18 cellular contexts compared by ENCODE assay signal in the genomic region with DNA sequence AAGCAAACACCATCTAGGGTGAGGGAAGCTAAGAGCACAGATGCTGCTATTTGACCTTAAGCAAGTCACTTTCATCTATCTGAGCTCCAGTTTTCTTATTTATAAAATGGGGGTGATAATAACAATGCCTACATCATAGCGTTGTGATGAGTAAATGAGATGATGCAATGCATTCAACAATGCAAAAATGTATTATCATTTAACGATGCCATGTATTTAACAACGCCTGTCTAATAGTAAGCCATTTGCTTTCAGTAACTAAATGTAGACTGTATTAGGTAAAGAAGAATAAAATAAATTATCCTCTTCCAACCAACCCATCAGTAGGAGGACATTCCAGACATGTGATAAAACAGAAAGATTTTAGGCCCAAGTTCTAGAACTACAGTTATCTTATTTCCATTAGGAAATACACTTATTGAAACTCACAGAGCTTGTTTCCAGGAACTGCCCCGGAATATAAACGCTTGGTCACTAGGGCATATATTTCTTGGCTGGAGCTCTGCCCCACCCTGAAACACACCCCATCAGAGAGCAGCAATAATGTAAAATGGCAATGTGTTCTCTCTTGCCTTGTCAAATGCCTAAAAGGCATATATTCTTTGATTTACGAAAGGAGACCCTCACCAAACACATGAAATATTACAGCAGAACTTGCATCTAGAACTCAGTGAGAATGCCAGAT.
DNase-seq lines count a peak whose midpoint lies in the region; ATAC-seq, FAIRE-seq and TF ChIP-seq lines count a peak whose summit lies in the region.
"Had no signal": no experiment of that assay in that cellular context is flagged by ENCODE, and none has a peak within 500 bp of the region (broad histone marks: within the 10 kb centered on the region; RNA-seq: fewer than 3 reads in every experiment).

No MANE protein-coding gene starts in this region.

- in situ Hi-C loops in HepG2 (cut with HindIII; ENCODE audit: extremely low pct_ligation_motif_present, low pct_unique_long_range_greater_than_20kb), result no loop called here

- TF ChIP-seq EP300 in HepG2 (IDR thresholded peaks at IDR 0.05; ENCODE audit: low read depth in 2 of 2, low read length in 2 of 2) (no peak), HepG2 (CRISPR knock-in tag; IDR thresholded peaks at IDR 0.05; ENCODE audit: borderline replicate concordance) (no peak)

- H3K9ac ChIP-seq in HepG2 (ENCODE audit: insufficient read depth, low read depth, low read length), result no peak overlapping the region
- no peak overlapping the region for H3K9ac ChIP-seq in endodermal cell (ENCODE audit: extremely low read depth, low read length, poor library complexity, severe bottlenecking)
- H3K9ac ChIP-seq in smooth muscle cell (ENCODE audit: low read depth), result no peak overlapping the region

- H2AFZ ChIP-seq in HepG2 (ENCODE audit: low read length), result no peak overlapping the region
- H2AFZ ChIP-seq in smooth muscle cell (ENCODE audit: low read depth), result no peak overlapping the region

- TF ChIP-seq RAD21 in HepG2 (CRISPR knock-in tag; IDR thresholded peaks at IDR 0.05), result no peak

- H4K20me1 ChIP-seq in HepG2 (ENCODE audit: insufficient read depth, low read length), result no peaks in the 10 kb centered on the region
- no peaks in the 10 kb centered on the region for H4K20me1 ChIP-seq in smooth muscle cell (ENCODE audit: low read depth)

- POLR2A ChIA-PET in HepG2 (lab: Yijun Ruan, JAX), result no interaction called here

- no peak overlapping the region for H3K27ac Mint-ChIP-seq in endodermal cell
- H3K27ac Mint-ChIP-seq: CD4-positive, alpha-beta memory T cell had no signal

- no peak for TF ChIP-seq CTCF in HepG2 (CRISPR knock-in tag; IDR thresholded peaks at IDR 0.05)
- no peak for TF ChIP-seq CTCF in right lobe of liver (IDR thresholded peaks at IDR 0.05)
- TF ChIP-seq CTCF in endodermal cell (conservative IDR thresholded peaks at IDR 0.05), result no peak
- no peak for TF ChIP-seq CTCF in omental fat pad (IDR thresholded peaks at IDR 0.05)
- TF ChIP-seq CTCF in smooth muscle cell (IDR thresholded peaks at IDR 0.05; ENCODE audit: borderline replicate concordance, insufficient read depth, poor library complexity, severe bottlenecking), result no peak

- CTCF ChIA-PET in HepG2 (lab: Yijun Ruan, JAX; ENCODE audit: low intra/inter-chr PET ratio, low total read pairs), result no interaction called here

- peaks cover 15% of the 10 kb centered on the region for H3K4me1 ChIP-seq in HepG2 (ENCODE audit: insufficient read depth, low read length)
- peaks cover 0 to 5% (median 0%) of the 10 kb centered on the region in 4 donors for H3K4me1 ChIP-seq in right lobe of liver
- peaks cover 20% of the 10 kb centered on the region for H3K4me1 ChIP-seq in endodermal cell (ENCODE audit: control insufficient read depth, insufficient read depth, low read length)
- H3K4me1 ChIP-seq in smooth muscle cell (ENCODE audit: low read depth), result peaks cover 8% of the 10 kb centered on the region

- peaks cover 6% of the 10 kb centered on the region for H3K36me3 Mint-ChIP-seq in endodermal cell (ENCODE audit: low read depth)
- H3K36me3 Mint-ChIP-seq: CD4-positive, alpha-beta memory T cell had no signal

- TF ChIP-seq POLR2A in HepG2 (IDR thresholded peaks at IDR 0.05; ENCODE audit: insufficient read depth in 1 of 2, low read depth in 2 of 2, low read length in 2 of 2) (no peak), right lobe of liver (IDR thresholded peaks at IDR 0.05) (no peak)

- H3K27me3 ChIP-seq in HepG2 (ENCODE audit: control insufficient read depth in 1 of 2, insufficient read depth in 2 of 2, low read length in 2 of 2), result no peaks in the 10 kb centered on the region
- H3K27me3 ChIP-seq in right lobe of liver, result no peaks in the 10 kb centered on the region
- H3K27me3 ChIP-seq in endodermal cell (ENCODE audit: control insufficient read depth, insufficient read depth, low read length, poor library complexity, severe bottlenecking), result no peaks in the 10 kb centered on the region
- H3K27me3 ChIP-seq in smooth muscle cell (ENCODE audit: low read depth), result no peaks in the 10 kb centered on the region

- H3K9me3 ChIP-seq in HepG2 (ENCODE audit: low read length), result no peaks in the 10 kb centered on the region
- H3K9me3 ChIP-seq in right lobe of liver, result no peaks in the 10 kb centered on the region
- H3K9me3 ChIP-seq in endodermal cell (ENCODE audit: control insufficient read depth, low read length), result peaks cover 24% of the 10 kb centered on the region
- no peaks in the 10 kb centered on the region for H3K9me3 ChIP-seq in smooth muscle cell (replicated peaks; ENCODE audit: low read depth)

- no peaks in the 10 kb centered on the region for H3F3A ChIP-seq in smooth muscle cell (ENCODE audit: low read depth)

- peaks cover 65% of the 10 kb centered on the region for H3K9me3 Mint-ChIP-seq in endodermal cell
- H3K9me3 Mint-ChIP-seq: CD4-positive, alpha-beta memory T cell had no signal

- H3K27me3 Mint-ChIP-seq in endodermal cell (ENCODE audit: insufficient read depth), result no peaks in the 10 kb centered on the region

- BruUV-seq in HepG2 (replicated peaks; lab: Mats Ljungman, UMichigan), result no TSS peak

- H3K79me2 ChIP-seq in HepG2 (ENCODE audit: insufficient read depth, low read length), result no peaks in the 10 kb centered on the region
- no peaks in the 10 kb centered on the region for H3K79me2 ChIP-seq in smooth muscle cell (ENCODE audit: low read depth)

- DNase-seq in HepG2 (ENCODE audit: low spot score), result no peak
- DNase-seq in right lobe of liver, result no peak
- no peak for DNase-seq in endodermal cell
- no peak for DNase-seq in omental fat pad (ENCODE audit: low spot score)
- no peak for DNase-seq in smooth muscle cell (lab: John Stamatoyannopoulos, UW; ENCODE audit: unreplicated experiment)
- DNase-seq: CD4-positive, alpha-beta memory T cell; GF-D8; NCI-H1105 treated with DMSO at 0.1 percent for 48 hours; NCI-H1694 treated with DMSO at 0.1 percent for 48 hours; NCI-H510A; NCI-H774; OCI-M1; SHP77 had no signal

- intact Hi-C loops in HepG2 (cut with micrococcal nuclease; ENCODE audit: unreplicated experiment), result no loop called here
- intact Hi-C loops in right lobe of liver (cut with DNase I), result no loop called here

- H3K4me3 ChIP-seq in HepG2 (replicated peaks in 1 of 3; ENCODE audit: insufficient read depth in 1 of 3, low read depth in 2 of 3, low read length in 3 of 3) (no peak overlapping the region), right lobe of liver (no peak overlapping the region), endodermal cell (ENCODE audit: low read length) (peak overlapping the region; percentile 73), smooth muscle cell (no peak overlapping the region)

- H3K4me3 Mint-ChIP-seq in endodermal cell, result no peak overlapping the region
- H3K4me3 Mint-ChIP-seq: CD4-positive, alpha-beta memory T cell had no signal

- H3K36me3 ChIP-seq in HepG2 (replicated peaks in 1 of 2; ENCODE audit: control insufficient read depth in 1 of 2, insufficient read depth in 2 of 2, low read length in 2 of 2) (no peaks in the 10 kb centered on the region; a peak in 1 of 5 replicates), right lobe of liver (peaks cover 0 to 5% (median 0%) of the 10 kb centered on the region in 4 donors), endodermal cell (ENCODE audit: control insufficient read depth, insufficient read depth, low read length) (no peaks in the 10 kb centered on the region), smooth muscle cell (ENCODE audit: low read depth) (no peaks in the 10 kb centered on the region)

- peaks cover 34% of the 10 kb centered on the region for H3K4me1 Mint-ChIP-seq in endodermal cell
- H3K4me1 Mint-ChIP-seq: CD4-positive, alpha-beta memory T cell had no signal

- no peak overlapping the region for H3K4me2 ChIP-seq in HepG2 (ENCODE audit: low read depth, low read length)
- no peak overlapping the region for H3K4me2 ChIP-seq in smooth muscle cell

- ATAC-seq in HepG2 (no peak), right lobe of liver (no peak), omental fat pad (ENCODE audit: low FRiP score) (peak; percentile 65), HG02763 (IDR thresholded peaks at IDR 0.05; ENCODE audit: unreplicated experiment) (no peak), HG02870 (IDR thresholded peaks at IDR 0.05; ENCODE audit: unreplicated experiment) (no peak)

- no peak for FAIRE-seq in HepG2 (lab: Jason Lieb, UNC)
- FAIRE-seq: H54, HTR-8/SVneo had no signal

- WGBS in HepG2 (ENCODE audit: low lambda C conversion rate), result 84% methylated on average over 6 of the region's 6 CpGs
- 76% methylated on average over 6 of the region's 6 CpGs for WGBS in right lobe of liver (ENCODE audit: insufficient coverage, low coverage, low lambda C conversion rate, missing lambda C conversion rate)
- WGBS in endodermal cell (ENCODE audit: insufficient coverage in 1 of 2, insufficient read length in 1 of 2), 2 experiments, result 68 to 70% methylated on average over 4 of the region's 6 CpGs
- WGBS in smooth muscle cell (ENCODE audit: low lambda C conversion rate), result 77% methylated on average over 6 of the region's 6 CpGs

- H3K27ac ChIP-seq in HepG2 (ENCODE audit: extremely low read length, insufficient read depth, low read length) (no peak overlapping the region), right lobe of liver (no peak overlapping the region), endodermal cell (ENCODE audit: low read depth, low read length) (no peak overlapping the region), smooth muscle cell (ENCODE audit: low read depth) (no peak overlapping the region)
- H3K27ac ChIP-seq: HL-60 had no signal

TF ChIP-seq in HepG2, 621 proteins besides CTCF, POLR2A, EP300 and RAD21:
- peak; percentile 40 for TF ChIP-seq CEBPB (IDR thresholded peaks at IDR 0.05; ENCODE audit: borderline replicate concordance, low read depth, low read length)
- no peak for TF ChIP-seq SMAD3 (CRISPR knock-in tag; IDR thresholded peaks at IDR 0.05)
